ENCODE assay signal across 1 cellular context in the genomic region with DNA sequence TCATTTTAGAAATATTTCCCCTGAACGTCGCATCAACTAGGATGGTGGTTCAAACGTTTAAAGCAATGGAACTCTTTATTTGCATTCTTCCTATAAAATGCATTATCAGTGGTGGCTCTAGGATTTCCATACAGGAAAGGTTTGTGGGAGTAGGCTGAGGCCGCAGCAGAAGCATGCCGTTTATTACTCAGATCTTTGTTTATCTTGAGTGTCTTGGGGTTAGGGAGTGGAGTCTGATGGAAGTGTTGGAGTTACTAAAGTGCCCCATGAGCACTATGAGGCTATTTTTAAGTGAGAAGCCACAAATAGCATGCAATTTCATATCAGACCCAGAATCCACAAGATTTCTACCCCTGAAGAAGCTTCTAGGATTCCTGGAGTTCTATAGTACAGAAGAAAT.
TF ChIP-seq lines count a peak whose summit lies in the region.

No MANE protein-coding gene starts in this region.

TF ChIP-seq in HepG2, 621 proteins besides CTCF, POLR2A, EP300 and RAD21:
- no peak for TF ChIP-seq TCF12 (IDR thresholded peaks at IDR 0.05)
- no peak for TF ChIP-seq TCF12 (CRISPR knock-in tag; IDR thresholded peaks at IDR 0.05)
- TF ChIP-seq, protein P1, sequence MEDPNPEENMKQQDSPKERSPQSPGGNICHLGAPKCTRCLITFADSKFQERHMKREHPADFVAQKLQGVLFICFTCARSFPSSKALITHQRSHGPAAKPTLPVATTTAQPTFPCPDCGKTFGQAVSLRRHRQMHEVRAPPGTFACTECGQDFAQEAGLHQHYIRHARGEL (CRISPR knock-in tag; IDR thresholded peaks at IDR 0.05), result no peak
- TF ChIP-seq NR2F1 (CRISPR knock-in tag; IDR thresholded peaks at IDR 0.05), result no peak
- TF ChIP-seq, protein P2, sequence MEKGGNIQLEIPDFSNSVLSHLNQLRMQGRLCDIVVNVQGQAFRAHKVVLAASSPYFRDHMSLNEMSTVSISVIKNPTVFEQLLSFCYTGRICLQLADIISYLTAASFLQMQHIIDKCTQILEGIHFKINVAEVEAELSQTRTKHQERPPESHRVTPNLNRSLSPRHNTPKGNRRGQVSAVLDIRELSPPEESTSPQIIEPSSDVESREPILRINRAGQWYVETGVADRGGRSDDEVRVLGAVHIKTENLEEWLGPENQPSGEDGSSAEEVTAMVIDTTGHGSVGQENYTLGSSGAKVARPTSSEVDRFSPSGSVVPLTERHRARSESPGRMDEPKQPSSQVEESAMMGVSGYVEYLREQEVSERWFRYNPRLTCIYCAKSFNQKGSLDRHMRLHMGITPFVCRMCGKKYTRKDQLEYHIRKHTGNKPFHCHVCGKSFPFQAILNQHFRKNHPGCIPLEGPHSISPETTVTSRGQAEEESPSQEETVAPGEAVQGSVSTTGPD (CRISPR knock-in tag; IDR thresholded peaks at IDR 0.05), result no peak
- TF ChIP-seq PAF1 (CRISPR knock-in tag; IDR thresholded peaks at IDR 0.05), result no peak
- TF ChIP-seq CEBPB (IDR thresholded peaks at IDR 0.05; ENCODE audit: borderline replicate concordance, low read depth, low read length), result no peak
- no peak for TF ChIP-seq HDAC6 (IDR thresholded peaks at IDR 0.05; ENCODE audit: low read depth, low read length)
- TF ChIP-seq, protein P3, sequence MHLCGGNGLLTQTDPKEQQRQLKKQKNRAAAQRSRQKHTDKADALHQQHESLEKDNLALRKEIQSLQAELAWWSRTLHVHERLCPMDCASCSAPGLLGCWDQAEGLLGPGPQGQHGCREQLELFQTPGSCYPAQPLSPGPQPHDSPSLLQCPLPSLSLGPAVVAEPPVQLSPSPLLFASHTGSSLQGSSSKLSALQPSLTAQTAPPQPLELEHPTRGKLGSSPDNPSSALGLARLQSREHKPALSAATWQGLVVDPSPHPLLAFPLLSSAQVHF (CRISPR knock-in tag; IDR thresholded peaks at IDR 0.05), result no peak
- no peak for TF ChIP-seq TP53 (CRISPR knock-in tag; conservative IDR thresholded peaks at IDR 0.05)
- no peak for TF ChIP-seq IKZF1 (IDR thresholded peaks at IDR 0.05)
- no peak for TF ChIP-seq KLF12 (CRISPR knock-in tag; IDR thresholded peaks at IDR 0.05; ENCODE audit: borderline replicate concordance)
- TF ChIP-seq ZSCAN25 (CRISPR knock-in tag; IDR thresholded peaks at IDR 0.05), result no peak
- TF ChIP-seq, protein P4, sequence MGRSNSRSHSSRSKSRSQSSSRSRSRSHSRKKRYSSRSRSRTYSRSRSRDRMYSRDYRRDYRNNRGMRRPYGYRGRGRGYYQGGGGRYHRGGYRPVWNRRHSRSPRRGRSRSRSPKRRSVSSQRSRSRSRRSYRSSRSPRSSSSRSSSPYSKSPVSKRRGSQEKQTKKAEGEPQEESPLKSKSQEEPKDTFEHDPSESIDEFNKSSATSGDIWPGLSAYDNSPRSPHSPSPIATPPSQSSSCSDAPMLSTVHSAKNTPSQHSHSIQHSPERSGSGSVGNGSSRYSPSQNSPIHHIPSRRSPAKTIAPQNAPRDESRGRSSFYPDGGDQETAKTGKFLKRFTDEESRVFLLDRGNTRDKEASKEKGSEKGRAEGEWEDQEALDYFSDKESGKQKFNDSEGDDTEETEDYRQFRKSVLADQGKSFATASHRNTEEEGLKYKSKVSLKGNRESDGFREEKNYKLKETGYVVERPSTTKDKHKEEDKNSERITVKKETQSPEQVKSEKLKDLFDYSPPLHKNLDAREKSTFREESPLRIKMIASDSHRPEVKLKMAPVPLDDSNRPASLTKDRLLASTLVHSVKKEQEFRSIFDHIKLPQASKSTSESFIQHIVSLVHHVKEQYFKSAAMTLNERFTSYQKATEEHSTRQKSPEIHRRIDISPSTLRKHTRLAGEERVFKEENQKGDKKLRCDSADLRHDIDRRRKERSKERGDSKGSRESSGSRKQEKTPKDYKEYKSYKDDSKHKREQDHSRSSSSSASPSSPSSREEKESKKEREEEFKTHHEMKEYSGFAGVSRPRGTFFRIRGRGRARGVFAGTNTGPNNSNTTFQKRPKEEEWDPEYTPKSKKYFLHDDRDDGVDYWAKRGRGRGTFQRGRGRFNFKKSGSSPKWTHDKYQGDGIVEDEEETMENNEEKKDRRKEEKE (IDR thresholded peaks at IDR 0.05), result no peak
- no peak for TF ChIP-seq ZMAT3 (CRISPR knock-in tag; conservative IDR thresholded peaks at IDR 0.05)
- TF ChIP-seq, protein P5, sequence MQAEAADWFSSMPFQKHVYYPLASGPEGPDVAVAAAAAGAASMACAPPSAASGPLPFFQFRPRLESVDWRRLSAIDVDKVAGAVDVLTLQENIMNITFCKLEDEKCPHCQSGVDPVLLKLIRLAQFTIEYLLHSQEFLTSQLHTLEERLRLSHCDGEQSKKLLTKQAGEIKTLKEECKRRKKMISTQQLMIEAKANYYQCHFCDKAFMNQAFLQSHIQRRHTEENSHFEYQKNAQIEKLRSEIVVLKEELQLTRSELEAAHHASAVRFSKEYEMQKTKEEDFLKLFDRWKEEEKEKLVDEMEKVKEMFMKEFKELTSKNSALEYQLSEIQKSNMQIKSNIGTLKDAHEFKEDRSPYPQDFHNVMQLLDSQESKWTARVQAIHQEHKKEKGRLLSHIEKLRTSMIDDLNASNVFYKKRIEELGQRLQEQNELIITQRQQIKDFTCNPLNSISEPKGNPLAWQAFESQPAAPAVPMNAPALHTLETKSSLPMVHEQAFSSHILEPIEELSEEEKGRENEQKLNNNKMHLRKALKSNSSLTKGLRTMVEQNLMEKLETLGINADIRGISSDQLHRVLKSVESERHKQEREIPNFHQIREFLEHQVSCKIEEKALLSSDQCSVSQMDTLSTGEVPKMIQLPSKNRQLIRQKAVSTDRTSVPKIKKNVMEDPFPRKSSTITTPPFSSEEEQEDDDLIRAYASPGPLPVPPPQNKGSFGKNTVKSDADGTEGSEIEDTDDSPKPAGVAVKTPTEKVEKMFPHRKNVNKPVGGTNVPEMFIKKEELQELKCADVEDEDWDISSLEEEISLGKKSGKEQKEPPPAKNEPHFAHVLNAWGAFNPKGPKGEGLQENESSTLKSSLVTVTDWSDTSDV (CRISPR knock-in tag; IDR thresholded peaks at IDR 0.05), result no peak
- no peak for TF ChIP-seq ZNF121 (CRISPR knock-in tag; IDR thresholded peaks at IDR 0.05)
- no peak for TF ChIP-seq NFE2L2 (IDR thresholded peaks at IDR 0.05; ENCODE audit: low read length)
- no peak for TF ChIP-seq ZNF570 (CRISPR knock-in tag; IDR thresholded peaks at IDR 0.05; ENCODE audit: borderline replicate concordance)
- TF ChIP-seq, protein P6, sequence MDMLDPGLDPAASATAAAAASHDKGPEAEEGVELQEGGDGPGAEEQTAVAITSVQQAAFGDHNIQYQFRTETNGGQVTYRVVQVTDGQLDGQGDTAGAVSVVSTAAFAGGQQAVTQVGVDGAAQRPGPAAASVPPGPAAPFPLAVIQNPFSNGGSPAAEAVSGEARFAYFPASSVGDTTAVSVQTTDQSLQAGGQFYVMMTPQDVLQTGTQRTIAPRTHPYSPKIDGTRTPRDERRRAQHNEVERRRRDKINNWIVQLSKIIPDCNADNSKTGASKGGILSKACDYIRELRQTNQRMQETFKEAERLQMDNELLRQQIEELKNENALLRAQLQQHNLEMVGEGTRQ (IDR thresholded peaks at IDR 0.05; ENCODE audit: low read depth, low read length), result no peak
- TF ChIP-seq, protein P6 (CRISPR knock-in tag; IDR thresholded peaks at IDR 0.05; ENCODE audit: borderline replicate concordance), result no peak
